3 cellular contexts compared by ENCODE assay signal in genomic region chr13:27311518-27312208, GRCh38.
A peak's percentile ranks its signal among the peaks of the same experiment; 100 is the strongest.
TF ChIP-seq lines count a peak whose summit lies in the region.

No MANE protein-coding gene starts in this region.

TF ChIP-seq in GM23338, 12 proteins besides CTCF, POLR2A, EP300 and RAD21 (continued from another document):
- no peak for TF ChIP-seq EZH2phosphoT487 (IDR thresholded peaks at IDR 0.05; ENCODE audit: unreplicated experiment)
- TF ChIP-seq, protein P1, sequence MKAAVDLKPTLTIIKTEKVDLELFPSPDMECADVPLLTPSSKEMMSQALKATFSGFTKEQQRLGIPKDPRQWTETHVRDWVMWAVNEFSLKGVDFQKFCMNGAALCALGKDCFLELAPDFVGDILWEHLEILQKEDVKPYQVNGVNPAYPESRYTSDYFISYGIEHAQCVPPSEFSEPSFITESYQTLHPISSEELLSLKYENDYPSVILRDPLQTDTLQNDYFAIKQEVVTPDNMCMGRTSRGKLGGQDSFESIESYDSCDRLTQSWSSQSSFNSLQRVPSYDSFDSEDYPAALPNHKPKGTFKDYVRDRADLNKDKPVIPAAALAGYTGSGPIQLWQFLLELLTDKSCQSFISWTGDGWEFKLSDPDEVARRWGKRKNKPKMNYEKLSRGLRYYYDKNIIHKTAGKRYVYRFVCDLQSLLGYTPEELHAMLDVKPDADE (IDR thresholded peaks at IDR 0.05): no peak
- TF ChIP-seq ZNF331 (CRISPR knock-in tag; IDR thresholded peaks at IDR 0.05; ENCODE audit: low read depth): no peak
- TF ChIP-seq, protein P2, sequence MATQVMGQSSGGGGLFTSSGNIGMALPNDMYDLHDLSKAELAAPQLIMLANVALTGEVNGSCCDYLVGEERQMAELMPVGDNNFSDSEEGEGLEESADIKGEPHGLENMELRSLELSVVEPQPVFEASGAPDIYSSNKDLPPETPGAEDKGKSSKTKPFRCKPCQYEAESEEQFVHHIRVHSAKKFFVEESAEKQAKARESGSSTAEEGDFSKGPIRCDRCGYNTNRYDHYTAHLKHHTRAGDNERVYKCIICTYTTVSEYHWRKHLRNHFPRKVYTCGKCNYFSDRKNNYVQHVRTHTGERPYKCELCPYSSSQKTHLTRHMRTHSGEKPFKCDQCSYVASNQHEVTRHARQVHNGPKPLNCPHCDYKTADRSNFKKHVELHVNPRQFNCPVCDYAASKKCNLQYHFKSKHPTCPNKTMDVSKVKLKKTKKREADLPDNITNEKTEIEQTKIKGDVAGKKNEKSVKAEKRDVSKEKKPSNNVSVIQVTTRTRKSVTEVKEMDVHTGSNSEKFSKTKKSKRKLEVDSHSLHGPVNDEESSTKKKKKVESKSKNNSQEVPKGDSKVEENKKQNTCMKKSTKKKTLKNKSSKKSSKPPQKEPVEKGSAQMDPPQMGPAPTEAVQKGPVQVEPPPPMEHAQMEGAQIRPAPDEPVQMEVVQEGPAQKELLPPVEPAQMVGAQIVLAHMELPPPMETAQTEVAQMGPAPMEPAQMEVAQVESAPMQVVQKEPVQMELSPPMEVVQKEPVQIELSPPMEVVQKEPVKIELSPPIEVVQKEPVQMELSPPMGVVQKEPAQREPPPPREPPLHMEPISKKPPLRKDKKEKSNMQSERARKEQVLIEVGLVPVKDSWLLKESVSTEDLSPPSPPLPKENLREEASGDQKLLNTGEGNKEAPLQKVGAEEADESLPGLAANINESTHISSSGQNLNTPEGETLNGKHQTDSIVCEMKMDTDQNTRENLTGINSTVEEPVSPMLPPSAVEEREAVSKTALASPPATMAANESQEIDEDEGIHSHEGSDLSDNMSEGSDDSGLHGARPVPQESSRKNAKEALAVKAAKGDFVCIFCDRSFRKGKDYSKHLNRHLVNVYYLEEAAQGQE (IDR thresholded peaks at IDR 0.05; ENCODE audit: unreplicated experiment): no peak
- no peak for TF ChIP-seq ZNF114 (CRISPR knock-in tag; IDR thresholded peaks at IDR 0.05)

TF ChIP-seq in HCT116, 20 proteins besides CTCF, POLR2A, EP300 and RAD21 (continued from another document):
- no peak for TF ChIP-seq ELF1 (IDR thresholded peaks at IDR 0.05; ENCODE audit: borderline replicate concordance, low read depth)
- TF ChIP-seq, protein P3, sequence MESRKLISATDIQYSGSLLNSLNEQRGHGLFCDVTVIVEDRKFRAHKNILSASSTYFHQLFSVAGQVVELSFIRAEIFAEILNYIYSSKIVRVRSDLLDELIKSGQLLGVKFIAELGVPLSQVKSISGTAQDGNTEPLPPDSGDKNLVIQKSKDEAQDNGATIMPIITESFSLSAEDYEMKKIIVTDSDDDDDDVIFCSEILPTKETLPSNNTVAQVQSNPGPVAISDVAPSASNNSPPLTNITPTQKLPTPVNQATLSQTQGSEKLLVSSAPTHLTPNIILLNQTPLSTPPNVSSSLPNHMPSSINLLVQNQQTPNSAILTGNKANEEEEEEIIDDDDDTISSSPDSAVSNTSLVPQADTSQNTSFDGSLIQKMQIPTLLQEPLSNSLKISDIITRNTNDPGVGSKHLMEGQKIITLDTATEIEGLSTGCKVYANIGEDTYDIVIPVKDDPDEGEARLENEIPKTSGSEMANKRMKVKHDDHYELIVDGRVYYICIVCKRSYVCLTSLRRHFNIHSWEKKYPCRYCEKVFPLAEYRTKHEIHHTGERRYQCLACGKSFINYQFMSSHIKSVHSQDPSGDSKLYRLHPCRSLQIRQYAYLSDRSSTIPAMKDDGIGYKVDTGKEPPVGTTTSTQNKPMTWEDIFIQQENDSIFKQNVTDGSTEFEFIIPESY (IDR thresholded peaks at IDR 0.05; ENCODE audit: extremely low read depth, insufficient replicate concordance, low read length): no peak
- TF ChIP-seq SIN3A (IDR thresholded peaks at IDR 0.05; ENCODE audit: low read depth): no peak
- no peak for TF ChIP-seq TCF7L2 (IDR thresholded peaks at IDR 0.05; ENCODE audit: borderline replicate concordance, extremely low read depth, insufficient read depth, insufficient read length)
- TF ChIP-seq ZNF274 (IDR thresholded peaks at IDR 0.05; ENCODE audit: low read depth, low read length): no peak

TF ChIP-seq in WTC11, 78 proteins besides CTCF, POLR2A, EP300 and RAD21 (continued from another document):
- TF ChIP-seq, protein P4, sequence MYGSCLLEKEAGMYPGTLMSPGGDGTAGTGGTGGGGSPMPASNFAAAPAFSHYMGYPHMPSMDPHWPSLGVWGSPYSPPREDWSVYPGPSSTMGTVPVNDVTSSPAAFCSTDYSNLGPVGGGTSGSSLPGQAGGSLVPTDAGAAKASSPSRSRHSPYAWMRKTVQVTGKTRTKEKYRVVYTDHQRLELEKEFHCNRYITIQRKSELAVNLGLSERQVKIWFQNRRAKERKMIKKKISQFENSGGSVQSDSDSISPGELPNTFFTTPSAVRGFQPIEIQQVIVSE (CRISPR knock-in tag; IDR thresholded peaks at IDR 0.05; ENCODE audit: borderline replicate concordance): no peak
- TF ChIP-seq HMGA2 (CRISPR knock-in tag; IDR thresholded peaks at IDR 0.05): peak; percentile 93
- TF ChIP-seq, protein P5, sequence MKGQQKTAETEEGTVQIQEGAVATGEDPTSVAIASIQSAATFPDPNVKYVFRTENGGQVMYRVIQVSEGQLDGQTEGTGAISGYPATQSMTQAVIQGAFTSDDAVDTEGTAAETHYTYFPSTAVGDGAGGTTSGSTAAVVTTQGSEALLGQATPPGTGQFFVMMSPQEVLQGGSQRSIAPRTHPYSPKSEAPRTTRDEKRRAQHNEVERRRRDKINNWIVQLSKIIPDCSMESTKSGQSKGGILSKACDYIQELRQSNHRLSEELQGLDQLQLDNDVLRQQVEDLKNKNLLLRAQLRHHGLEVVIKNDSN (CRISPR knock-in tag; IDR thresholded peaks at IDR 0.05): no peak
- TF ChIP-seq ZNF532 (CRISPR knock-in tag; IDR thresholded peaks at IDR 0.05; ENCODE audit: borderline replicate concordance): no peak
TF ChIP-seq in WTC11: peak in this region for 1.
